In genomic region chr2:25649790-25650189, GRCh38 we compare ENCODE assay signal across 16 cellular contexts. TPM values are rescaled to one million over a fixed set of nuclear protein-coding genes. Genes with fewer than 3 reads are reported as not detected.
DNase-seq lines count a peak whose midpoint lies in the region; ATAC-seq and TF ChIP-seq lines count a peak whose summit lies in the region.
"Had no signal": no experiment of that assay in that cellular context is flagged by ENCODE, and none has a peak within 500 bp of the region (broad histone marks: within the 10 kb centered on the region; RNA-seq: fewer than 3 reads in every experiment).

No MANE protein-coding gene starts in this region.

- peak overlapping the region; percentile 46 for H3K27ac ChIP-seq in RWPE2 (ENCODE audit: poor library complexity, severe bottlenecking)
- H3K27ac ChIP-seq in lower lobe of right lung = no peak overlapping the region
- H3K27ac ChIP-seq: A549 had no signal

- CTCF ChIA-PET in GM10248 (lab: Yijun Ruan, JAX) = no interaction called here

- DNase-seq in RWPE2 (ENCODE audit: low spot score) (no peak), lower lobe of right lung (no peak), NCI-H2171 treated with DMSO at 0.1 percent for 48 hours (lab: John Stamatoyannopoulos, UW) (no peak), GM10248 (ENCODE audit: extremely low spot score) (no peak)
- no peak for DNase-seq in stimulated activated CD4-positive, alpha-beta T cell treated with anti-CD3 and anti-CD28 coated beads, Interleukin-2, amount 100 ng/mL, for 48 hours
- DNase-seq in activated CD4-positive, alpha-beta T cell treated with anti-CD3 and anti-CD28 coated beads for 1 hour = no peak
- DNase-seq: BE2C; Calu3; CD4-positive, CD25-positive, alpha-beta regulatory T cell; DMS 273 treated with DMSO at 0.1 percent for 48 hours; H7; IMR-90 had no signal

- ATAC-seq in RWPE2 (ENCODE audit: low read depth) = no peak
- ATAC-seq in esophagus mucosa = peak; percentile 54
- ATAC-seq in lower lobe of right lung = peak; percentile 39 to 51
- ATAC-seq: A549, GM12878, GM23338 had no signal

- peaks cover 23% of the 10 kb centered on the region for H3K4me1 ChIP-seq in RWPE2 (ENCODE audit: insufficient read depth, poor library complexity, severe bottlenecking)
- H3K4me1 ChIP-seq in lower lobe of right lung = no peaks in the 10 kb centered on the region
- H3K4me1 ChIP-seq: BE2C had no signal

- intact Hi-C loops in lower lobe of right lung (cut with DNase I) = no loop called here

- no peaks in the 10 kb centered on the region for H3K9me3 ChIP-seq in RWPE2 (ENCODE audit: severe bottlenecking)
- no peaks in the 10 kb centered on the region for H3K9me3 ChIP-seq in lower lobe of right lung
- H3K9me3 ChIP-seq: A549, BE2C had no signal

- no peak overlapping the region for H3K4me3 ChIP-seq in RWPE2 (ENCODE audit: severe bottlenecking)
- no peak overlapping the region for H3K4me3 ChIP-seq in lower lobe of right lung
- H3K4me3 ChIP-seq: A549, GM12878, GM23338 had no signal

- TF ChIP-seq CTCF in RWPE2 (IDR thresholded peaks at IDR 0.05; ENCODE audit: poor library complexity, severe bottlenecking) (no peak), lower lobe of right lung (IDR thresholded peaks at IDR 0.05) (no peak), GM10248 (IDR thresholded peaks at IDR 0.05; ENCODE audit: control extremely low read depth, extremely low read depth, low read depth, missing control alignments) (no peak)

- H3K36me3 ChIP-seq in RWPE2 (ENCODE audit: low read depth) (peaks cover 10% of the 10 kb centered on the region), lower lobe of right lung (no peaks in the 10 kb centered on the region)
- H3K36me3 ChIP-seq: BE2C had no signal

- H3K27me3 ChIP-seq in RWPE2 (ENCODE audit: insufficient read depth, poor library complexity, severe bottlenecking) = no peaks in the 10 kb centered on the region
- H3K27me3 ChIP-seq in lower lobe of right lung (ENCODE audit: low read depth) = no peaks in the 10 kb centered on the region
- H3K27me3 ChIP-seq: BE2C had no signal

- POLR2A ChIA-PET in GM10248 (lab: Yijun Ruan, JAX) = no interaction called here

RNA-seq across cellular contexts. Expression of gene DTNB, which starts 23.6 kb away (rescaled TPM):
- total RNA-seq in esophagus mucosa (14.6 TPM), lower lobe of right lung (32.9 TPM)
